Comparison of ENCODE assay signal across 30 cellular contexts in genomic region chr16:57405194-57405593, GRCh38. TPM values are rescaled to one million over a fixed set of nuclear protein-coding genes. Genes with fewer than 3 reads are reported as not detected.
"Had no signal": no experiment of that assay in that cellular context is flagged by ENCODE, and none has a peak within 500 bp of the region (broad histone marks: within the 10 kb centered on the region; RNA-seq: fewer than 3 reads in every experiment).

No MANE protein-coding gene starts in this region.

- H3K27ac ChIP-seq: body of pancreas, epithelial cell of prostate, esophagus squamous epithelium, heart right ventricle, left lung, lower lobe of right lung, neutrophil, right lobe of liver, suprapubic skin had no signal

- DNase-seq: activated CD4-positive, alpha-beta T cell treated with anti-CD3 and anti-CD28 coated beads, Interleukin-2, amount 50 U/mL, for 1 hour; activated gamma-delta T cell treated with Interleukin-2 at 50 U/mL for 16 hours; activated naive CD4-positive, alpha-beta T cell treated with anti-CD3 and anti-CD28 coated beads, Interleukin-2, amount 50 U/mL, for 16 hours; activated T-cell treated with anti-CD3 and anti-CD28 coated beads for 4 hours; aorta; body of pancreas; effector CD8-positive, alpha-beta T cell; esophagus squamous epithelium; foreskin melanocyte; heart right ventricle; kidney glomerular epithelial cell; left lung; lower lobe of right lung; mesenchymal stem cell; stimulated activated CD4-positive, alpha-beta T cell treated with anti-CD3 and anti-CD28 coated beads, Interleukin-2, amount 100 ng/mL, for 48 hours; T-helper 2 cell; tibial artery had no signal

- ATAC-seq: body of pancreas, heart right ventricle, left lung, lower lobe of right lung, right lobe of liver, WTC11 had no signal

- H3K27ac Mint-ChIP-seq: nephron, progenitor cell of endocrine pancreas, WTC11 had no signal

- H3K4me3 Mint-ChIP-seq: nephron, WTC11 had no signal

- H3K36me3 ChIP-seq: esophagus squamous epithelium, heart right ventricle, left lung, lower lobe of right lung, neutrophil, right lobe of liver, suprapubic skin, tibial artery had no signal

- H3K4me1 Mint-ChIP-seq: WTC11 had no signal

- H3K9me3 ChIP-seq: body of pancreas, esophagus squamous epithelium, heart right ventricle, left lung, lower lobe of right lung, neutrophil, right lobe of liver, suprapubic skin, tibial artery had no signal

- H3K4me1 ChIP-seq: body of pancreas, right lobe of liver had no signal

- H3K27me3 ChIP-seq: body of pancreas, esophagus squamous epithelium, heart right ventricle, left lung, right lobe of liver, suprapubic skin, tibial artery had no signal

- H3K36me3 Mint-ChIP-seq: WTC11 had no signal

- H3K9me3 Mint-ChIP-seq: nephron, WTC11 had no signal

- H3K4me3 ChIP-seq: body of pancreas, esophagus squamous epithelium, heart right ventricle, left lung, lower lobe of right lung, right lobe of liver, suprapubic skin, tibial artery had no signal

RNA-seq across cellular contexts. Expression of gene CCL17, which starts 0.6 kb away (rescaled TPM):
- total RNA-seq: body of pancreas, dermis microvascular lymphatic vessel endothelial cell, glomerular endothelial cell, osteocyte, progenitor cell of endocrine pancreas, renal cortical epithelial cell, right lobe of liver, skeletal muscle tissue, WTC11 had no signal
- polyA plus RNA-seq: aorta had no signal

RNA-seq across cellular contexts. Expression of gene CCL22, which starts 46.6 kb away (rescaled TPM):
- total RNA-seq: body of pancreas, dermis microvascular lymphatic vessel endothelial cell, glomerular endothelial cell, osteocyte, progenitor cell of endocrine pancreas, renal cortical epithelial cell, skeletal muscle tissue, ureter had no signal
